Comparison of ENCODE assay signal across 8 cellular contexts in genomic region chr6:2875840-2876207, GRCh38. TPM values are rescaled to one million over a fixed set of nuclear protein-coding genes. Genes with fewer than 3 reads are reported as not detected.
DNase-seq lines count a peak whose midpoint lies in the region; ATAC-seq and TF ChIP-seq lines count a peak whose summit lies in the region.

No MANE protein-coding gene starts in this region.

- intact Hi-C loops in activated CD8-positive, alpha-beta T cell treated with anti-CD3 and anti-CD28 coated beads for 36 hours (cut with micrococcal nuclease): no loop called here
- intact Hi-C loops in upper lobe of right lung (cut with DNase I): no loop called here

- H3K9me3 ChIP-seq in mucosa of stomach (ENCODE audit: control insufficient read depth, low read length): no peaks in the 10 kb centered on the region
- H3K9me3 ChIP-seq in upper lobe of right lung: no peaks in the 10 kb centered on the region

- H3K9ac ChIP-seq in mucosa of stomach (ENCODE audit: low read length): peak overlapping the region; percentile 79

- peaks cover 78% of the 10 kb centered on the region for H3K4me1 Mint-ChIP-seq in activated CD8-positive, alpha-beta T cell treated with anti-CD3 and anti-CD28 coated beads for 36 hours (ENCODE audit: low read depth)

- H3K4me1 ChIP-seq in mucosa of stomach (ENCODE audit: control insufficient read depth, insufficient read depth, low read length) (peaks cover 19% of the 10 kb centered on the region), upper lobe of right lung (peaks cover 25% of the 10 kb centered on the region)

- H3K36me3 Mint-ChIP-seq in activated CD8-positive, alpha-beta T cell treated with anti-CD3 and anti-CD28 coated beads for 36 hours (ENCODE audit: low read depth): peaks cover 15% of the 10 kb centered on the region

- H3K4me3 ChIP-seq in epithelial cell of esophagus (ENCODE audit: low read length) (peak overlapping the region; percentile 49), mucosa of stomach (ENCODE audit: low read length) (peak overlapping the region; percentile 82), upper lobe of right lung (peak overlapping the region; percentile 66)

- ATAC-seq in activated CD8-positive, alpha-beta T cell treated with anti-CD3 and anti-CD28 coated beads for 36 hours: peak; percentile 41
- ATAC-seq in upper lobe of right lung (peak; percentile 35), HG02623 (IDR thresholded peaks at IDR 0.05; ENCODE audit: unreplicated experiment) (no peak)

- no peaks in the 10 kb centered on the region for H3K27me3 ChIP-seq in mucosa of stomach (ENCODE audit: control insufficient read depth, insufficient read depth, low read length)
- no peaks in the 10 kb centered on the region for H3K27me3 ChIP-seq in upper lobe of right lung

- TF ChIP-seq CTCF in activated CD8-positive, alpha-beta T cell treated with anti-CD3 and anti-CD28 coated beads for 36 hours (IDR thresholded peaks at IDR 0.05): no peak
- TF ChIP-seq CTCF in epithelial cell of esophagus (IDR thresholded peaks at IDR 0.05; ENCODE audit: insufficient read depth, low read depth, low read length, missing control alignments) (no peak), upper lobe of right lung (IDR thresholded peaks at IDR 0.05) (no peak)

- peak overlapping the region; percentile 84 for H3K27ac Mint-ChIP-seq in activated CD8-positive, alpha-beta T cell treated with anti-CD3 and anti-CD28 coated beads for 36 hours

- H3K36me3 ChIP-seq in mucosa of stomach (ENCODE audit: control insufficient read depth, insufficient read depth, low read length) (no peaks in the 10 kb centered on the region), upper lobe of right lung (no peaks in the 10 kb centered on the region)

- H3K27ac ChIP-seq in upper lobe of right lung: peak overlapping the region; percentile 78

- H3K4me3 Mint-ChIP-seq in activated CD8-positive, alpha-beta T cell treated with anti-CD3 and anti-CD28 coated beads for 36 hours: peak overlapping the region; percentile 75

- peak; percentile 52 for DNase-seq in stimulated activated CD8-positive, alpha-beta memory T cell treated with anti-CD3 and anti-CD28 coated beads, Interleukin-12 subunit alpha, Interleukin-12 subunit beta, amount 100 ng/mL, for 4 hours (ENCODE audit: low read depth)
- no peak for DNase-seq in stimulated activated CD8-positive, alpha-beta memory T cell treated with anti-CD3 and anti-CD28 coated beads, Interleukin-4, amount 100 ng/mL, for 48 hours
- DNase-seq in activated CD8-positive, alpha-beta T cell treated with anti-CD3 and anti-CD28 coated beads for 36 hours: peak; percentile 61
- DNase-seq in epithelial cell of esophagus (ENCODE audit: low read depth) (no peak), upper lobe of right lung (peak; percentile 78), NOMO-1 treated with dmso at 0.1 percent for 144 hours (lab: John Stamatoyannopoulos, UW; ENCODE audit: unreplicated experiment) (no peak)

- H3K9me3 Mint-ChIP-seq in activated CD8-positive, alpha-beta T cell treated with anti-CD3 and anti-CD28 coated beads for 36 hours: peaks cover 7% of the 10 kb centered on the region

- POLR2A ChIA-PET in activated CD8-positive, alpha-beta T cell treated with anti-CD3 and anti-CD28 coated beads for 36 hours (lab: Charles Lee): interaction anchor here (0.6 to 1.8 kb wide), 3 partner anchors 12 to 92 kb away, joined by 3 to 6 read pairs (median 5); no protein-coding TSS in a partner anchor

- no peaks in the 10 kb centered on the region for H3K27me3 Mint-ChIP-seq in activated CD8-positive, alpha-beta T cell treated with anti-CD3 and anti-CD28 coated beads for 36 hours

- CTCF ChIA-PET in activated CD8-positive, alpha-beta T cell treated with anti-CD3 and anti-CD28 coated beads for 36 hours (lab: Charles Lee): interaction anchor here (0.8 to 2.2 kb wide), 6 partner anchors 12 to 59 kb away, joined by 3 to 7 read pairs (median 3); no protein-coding TSS in a partner anchor

RNA-seq across cellular contexts. Expression of gene SERPINB9, which starts 27.3 kb away (rescaled TPM):
- total RNA-seq in activated CD8-positive, alpha-beta T cell treated with anti-CD3 and anti-CD28 coated beads for 36 hours: 10 to 100 TPM; 65.7 to 70.3 TPM
- total RNA-seq in upper lobe of right lung: 12.4 TPM

RNA-seq across cellular contexts. Expression of gene SERPINB1, which starts 34.2 kb away (rescaled TPM):
- total RNA-seq in activated CD8-positive, alpha-beta T cell treated with anti-CD3 and anti-CD28 coated beads for 36 hours: 10 to 100 TPM; 55.8 to 60.0 TPM
- total RNA-seq in upper lobe of right lung: 101 TPM

Comparison
In these comparisons a context has a peak if more than half of its experiments do, and no peak if none do; other contexts are left out.
1. DNase-seq: peak in stimulated activated CD8-positive, alpha-beta memory T cell treated with anti-CD3 and anti-CD28 coated beads, Interleukin-12 subunit alpha, Interleukin-12 subunit beta, amount 100 ng/mL, for 4 hours (single experiment), activated CD8-positive, alpha-beta T cell treated with anti-CD3 and anti-CD28 coated beads for 36 hours (single experiment) and upper lobe of right lung (single experiment); none in stimulated activated CD8-positive, alpha-beta memory T cell treated with anti-CD3 and anti-CD28 coated beads, Interleukin-4, amount 100 ng/mL, for 48 hours (single experiment), epithelial cell of esophagus (single experiment) and NOMO-1 treated with dmso at 0.1 percent for 144 hours (single experiment).
2. Peak in every context shown above with its lines, with median percentiles within 50 percentile points of each other: H3K4me3 ChIP-seq.